In genomic region chr9:19432473-19432872, GRCh38 we compare ENCODE assay signal across 21 cellular contexts.
"Had no signal": no experiment of that assay in that cellular context is flagged by ENCODE, and none has a peak within 500 bp of the region (broad histone marks: within the 10 kb centered on the region; RNA-seq: fewer than 3 reads in every experiment).

No MANE protein-coding gene starts in this region.

- H3K36me3 ChIP-seq: colonic mucosa, lower lobe of right lung, upper lobe of right lung had no signal

- H3K4me1 Mint-ChIP-seq: activated naive CD4-positive, alpha-beta T cell treated with anti-CD3 and anti-CD28 coated beads, Interleukin-2, amount 50 U/mL, for 24 hours; central memory CD8-positive, alpha-beta T cell; naive B cell; neural crest cell; stimulated activated naive B cell treated with anti-CD40 and anti-IgM and Interleukin-4, amounts not matched to agents 10 μg/mL and 1 μg/mL and 100 μg/mL, for 72 hours had no signal

- H3K27ac Mint-ChIP-seq: activated naive CD4-positive, alpha-beta T cell treated with anti-CD3 and anti-CD28 coated beads, Interleukin-2, amount 50 U/mL, for 24 hours; stimulated activated naive B cell treated with anti-CD40 and anti-IgM and Interleukin-4, amounts not matched to agents 10 μg/mL and 1 μg/mL and 100 μg/mL, for 72 hours had no signal

- H3K9me3 ChIP-seq: adrenal gland, colonic mucosa, lower lobe of right lung, sigmoid colon, upper lobe of right lung had no signal

- H3K9me3 Mint-ChIP-seq: activated naive CD4-positive, alpha-beta T cell treated with anti-CD3 and anti-CD28 coated beads, Interleukin-2, amount 50 U/mL, for 24 hours; central memory CD8-positive, alpha-beta T cell; neural crest cell; stimulated activated naive B cell treated with anti-CD40 and anti-IgM and Interleukin-4, amounts not matched to agents 10 μg/mL and 1 μg/mL and 100 μg/mL, for 72 hours had no signal

- H3K4me3 ChIP-seq: adrenal gland, colonic mucosa, lower lobe of right lung, sigmoid colon, upper lobe of right lung had no signal

- FAIRE-seq: astrocyte, islet of Langerhans had no signal

- H3K27me3 ChIP-seq: adrenal gland, colonic mucosa, sigmoid colon, upper lobe of right lung had no signal

- ATAC-seq: left colon; lower lobe of right lung; stimulated activated naive B cell treated with anti-CD40 and anti-IgM and Interleukin-4, amounts not matched to agents 10 μg/mL and 1 μg/mL and 100 μg/mL, for 72 hours; upper lobe of right lung had no signal

- H3K4me1 ChIP-seq: colonic mucosa, sigmoid colon, upper lobe of right lung had no signal

- DNase-seq: activated gamma-delta T cell treated with Interleukin-2 at 50 U/mL for 16 hours; activated T-cell treated with anti-CD3 and anti-CD28 coated beads, Interleukin-2, amount 50 U/mL, for 1 hour; colonic mucosa; hypothalamus; left colon; lower lobe of right lung; naive B cell; occipital lobe; posterior cingulate gyrus; sigmoid colon; stimulated activated CD4-positive, alpha-beta T cell treated with anti-CD3 and anti-CD28 coated beads, Interleukin-2, amount 100 ng/mL, for 48 hours; stimulated activated CD8-positive, alpha-beta memory T cell treated with anti-CD3 and anti-CD28 coated beads, Interleukin-4, amount 100 ng/mL, for 48 hours; stimulated activated naive B cell treated with anti-CD40 and anti-IgM and Interleukin-4, amounts not matched to agents 10 μg/mL and 1 μg/mL and 100 μg/mL, for 72 hours; T-helper 1 cell; upper lobe of right lung had no signal

- H3K27me3 Mint-ChIP-seq: activated naive CD4-positive, alpha-beta T cell treated with anti-CD3 and anti-CD28 coated beads, Interleukin-2, amount 50 U/mL, for 24 hours; central memory CD8-positive, alpha-beta T cell; naive B cell; stimulated activated naive B cell treated with anti-CD40 and anti-IgM and Interleukin-4, amounts not matched to agents 10 μg/mL and 1 μg/mL and 100 μg/mL, for 72 hours had no signal

- H3K27ac ChIP-seq: colonic mucosa, lower lobe of right lung, upper lobe of right lung had no signal

- H3K4me3 Mint-ChIP-seq: activated naive CD4-positive, alpha-beta T cell treated with anti-CD3 and anti-CD28 coated beads, Interleukin-2, amount 50 U/mL, for 24 hours; central memory CD8-positive, alpha-beta T cell; naive B cell; neural crest cell; stimulated activated naive B cell treated with anti-CD40 and anti-IgM and Interleukin-4, amounts not matched to agents 10 μg/mL and 1 μg/mL and 100 μg/mL, for 72 hours had no signal
